12 cellular contexts compared by ENCODE assay signal in the genomic region with DNA sequence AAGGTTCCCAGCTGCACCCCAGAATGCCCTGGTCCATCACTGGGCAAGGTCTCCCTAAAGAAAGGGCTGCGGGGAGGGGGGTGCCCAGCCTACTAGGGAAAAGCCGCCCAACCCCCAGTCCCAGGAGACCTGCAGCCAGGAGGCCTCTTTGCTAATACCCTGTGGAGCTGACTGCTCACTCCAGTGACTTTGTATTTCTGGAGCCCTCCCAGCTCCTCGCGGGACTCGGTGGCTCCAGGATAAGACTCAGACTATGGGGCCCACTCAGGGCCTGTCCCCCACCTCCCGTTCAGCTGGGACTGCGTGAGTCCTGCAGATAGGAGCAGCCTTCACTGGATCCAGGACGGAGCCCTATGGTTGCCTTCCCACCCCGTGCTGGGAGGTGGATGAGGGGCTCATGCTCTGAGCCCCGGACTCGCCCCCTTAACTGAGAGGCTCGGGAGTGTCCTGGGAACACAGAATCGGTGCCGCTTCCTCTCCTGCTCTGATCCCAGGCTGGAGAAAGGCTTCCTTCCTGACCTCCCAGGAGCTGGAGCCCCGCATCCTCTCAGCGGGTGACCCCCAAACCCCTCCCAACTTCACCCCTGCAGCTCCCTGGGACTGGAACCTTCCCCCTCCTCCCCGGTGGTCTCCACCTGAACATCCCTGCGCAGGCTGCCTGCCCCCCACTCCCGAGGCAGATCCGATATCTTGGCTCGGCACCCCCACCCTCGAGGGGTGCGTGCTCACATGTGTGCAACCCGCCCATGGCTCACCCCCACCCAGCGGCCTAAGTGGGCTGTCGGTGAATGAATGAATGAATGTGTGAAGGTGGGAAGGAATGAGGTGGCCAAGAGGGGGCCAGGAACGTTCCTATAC. TPM values are rescaled to one million over a fixed set of nuclear protein-coding genes. Genes with fewer than 3 reads are reported as not detected.
A peak's percentile ranks its signal among the peaks of the same experiment; 100 is the strongest.
DNase-seq lines count a peak whose midpoint lies in the region; ATAC-seq and TF ChIP-seq lines count a peak whose summit lies in the region.
"Had no signal": no experiment of that assay in that cellular context is flagged by ENCODE, and none has a peak within 500 bp of the region (broad histone marks: within the 10 kb centered on the region; RNA-seq: fewer than 3 reads in every experiment).

No MANE protein-coding gene starts in this region.

- no peak overlapping the region for H2AFZ ChIP-seq in OCI-LY1 (ENCODE audit: low read length)

- H3K9ac ChIP-seq in OCI-LY1 (ENCODE audit: low read length) (no peak overlapping the region), endodermal cell (ENCODE audit: extremely low read depth, low read length, poor library complexity, severe bottlenecking) (no peak overlapping the region)

- no peak for TF ChIP-seq CTCF in A673 (conservative IDR thresholded peaks at IDR 0.05; ENCODE audit: low read depth, low read length)
- TF ChIP-seq CTCF in OCI-LY1 (IDR thresholded peaks at IDR 0.05; ENCODE audit: low read length), result no peak
- TF ChIP-seq CTCF in endodermal cell (conservative IDR thresholded peaks at IDR 0.05), result no peak

- H3K27ac ChIP-seq in A673 (ENCODE audit: low read depth, low read length, poor library complexity, severe bottlenecking), result peak overlapping the region; percentile 62
- peak overlapping the region; percentile 79 for H3K27ac ChIP-seq in OCI-LY1 (ENCODE audit: low read depth, low read length, poor library complexity, severe bottlenecking)
- H3K27ac ChIP-seq in endodermal cell (ENCODE audit: low read depth, low read length), result no peak overlapping the region

- H3K9me3 ChIP-seq in A673 (ENCODE audit: low read depth, low read length, poor library complexity, severe bottlenecking) (no peaks in the 10 kb centered on the region), OCI-LY1 (ENCODE audit: low read length) (no peaks in the 10 kb centered on the region), endodermal cell (ENCODE audit: control insufficient read depth, low read length) (no peaks in the 10 kb centered on the region)

- peaks cover 46% of the 10 kb centered on the region for H3K36me3 ChIP-seq in A673 (ENCODE audit: insufficient read depth, low read length, poor library complexity, severe bottlenecking)
- H3K36me3 ChIP-seq in OCI-LY1 (ENCODE audit: insufficient read depth, low read length), result peaks cover 54% of the 10 kb centered on the region
- H3K36me3 ChIP-seq in endodermal cell (ENCODE audit: control insufficient read depth, insufficient read depth, low read length), result peaks cover 51% of the 10 kb centered on the region

- ATAC-seq in HG02981 (IDR thresholded peaks at IDR 0.05; ENCODE audit: unreplicated experiment), result no peak
- ATAC-seq: stimulated activated memory B cell treated with anti-CD40 and anti-IgM and Interleukin-4, amounts not matched to agents 10 μg/mL and 1 μg/mL and 100 μg/mL, for 72 hours had no signal

- no peaks in the 10 kb centered on the region; the same call in 1 of the 2 replicates for H3F3A ChIP-seq in OCI-LY1 (ENCODE audit: insufficient read depth, low read length)

- H3K27me3 ChIP-seq in A673 (replicated peaks; ENCODE audit: insufficient read depth, low read depth, low read length, poor library complexity) (no peaks in the 10 kb centered on the region), OCI-LY1 (ENCODE audit: insufficient read depth, low read length) (no peaks in the 10 kb centered on the region; the same call in 1 of the 2 replicates), endodermal cell (ENCODE audit: control insufficient read depth, insufficient read depth, low read length, poor library complexity, severe bottlenecking) (no peaks in the 10 kb centered on the region)

- H3K27me3 Mint-ChIP-seq in endodermal cell (ENCODE audit: insufficient read depth), result no peaks in the 10 kb centered on the region

- peaks cover 31% of the 10 kb centered on the region for H3K4me1 Mint-ChIP-seq in endodermal cell

- H3K4me2 ChIP-seq in OCI-LY1 (ENCODE audit: low read length), result 0 out of 2 replicates have a peak overlapping the region, but pooled peaks have one; percentile 20

- H3K4me3 Mint-ChIP-seq in endodermal cell, result no peak overlapping the region
- H3K4me3 Mint-ChIP-seq: stimulated activated memory B cell treated with anti-CD40 and anti-IgM and Interleukin-4, amounts not matched to agents 10 μg/mL and 1 μg/mL and 100 μg/mL, for 72 hours had no signal

- H4K20me1 ChIP-seq in OCI-LY1 (ENCODE audit: insufficient read depth, low read length), result no peaks in the 10 kb centered on the region

- DNase-seq in A673 (ENCODE audit: low spot score) (peak; percentile 63), endodermal cell (no peak), NCI-H1105 (lab: John Stamatoyannopoulos, UW) (no peak), GOT3 (lab: John Stamatoyannopoulos, UW) (no peak), HCEC 1CT (no peak)
- DNase-seq: activated CD4-positive, alpha-beta T cell treated with anti-CD3 and anti-CD28 coated beads, Interleukin-2, amount 50 U/mL, for 4 hours; aorta; NCI-H446 treated with DMSO at 0.1 percent for 48 hours had no signal

- H3K4me3 ChIP-seq in A673 (ENCODE audit: low read depth, low read length, poor library complexity, severe bottlenecking) (no peak overlapping the region), OCI-LY1 (ENCODE audit: low read depth, low read length, poor library complexity, severe bottlenecking) (no peak overlapping the region), endodermal cell (ENCODE audit: low read length) (no peak overlapping the region)

- intact Hi-C loops in A673 (cut with micrococcal nuclease; ENCODE audit: unreplicated experiment), result no loop called here

- POLR2A ChIA-PET in A673 (lab: Charles Lee; ENCODE audit: low non-redundant PET), result no interaction called here

- H3K36me3 Mint-ChIP-seq in endodermal cell (ENCODE audit: low read depth), result peaks cover 25% of the 10 kb centered on the region

- WGBS in endodermal cell (ENCODE audit: insufficient coverage in 1 of 2, insufficient read length in 1 of 2), 2 experiments, result 91 to 96% methylated on average over 11 to 27 of the region's 27 CpGs

- no peaks in the 10 kb centered on the region for H3K9me3 Mint-ChIP-seq in endodermal cell
- H3K9me3 Mint-ChIP-seq: stimulated activated memory B cell treated with anti-CD40 and anti-IgM and Interleukin-4, amounts not matched to agents 10 μg/mL and 1 μg/mL and 100 μg/mL, for 72 hours had no signal

- no peaks in the 10 kb centered on the region for H3K79me2 ChIP-seq in OCI-LY1 (ENCODE audit: insufficient read depth, low read length)

- BruUV-seq in A673 (replicated peaks; lab: Mats Ljungman, UMichigan), result no TSS peak

- peak overlapping the region; percentile 53 for H3K27ac Mint-ChIP-seq in endodermal cell
- H3K27ac Mint-ChIP-seq: stimulated activated memory B cell treated with anti-CD40 and anti-IgM and Interleukin-4, amounts not matched to agents 10 μg/mL and 1 μg/mL and 100 μg/mL, for 72 hours had no signal

- peak; percentile 24 for TF ChIP-seq POLR2A in GM15510 (IDR thresholded peaks at IDR 0.05; ENCODE audit: borderline replicate concordance, extremely low read depth, insufficient read length)

- CTCF ChIA-PET in A673 (lab: Charles Lee), result no interaction called here

- no peaks in the 10 kb centered on the region for H3K9me2 ChIP-seq in OCI-LY1 (ENCODE audit: low read depth, low read length)

- H3K4me1 ChIP-seq in A673 (ENCODE audit: insufficient read depth, low read length, poor library complexity, severe bottlenecking) (peaks cover 40% of the 10 kb centered on the region), OCI-LY1 (ENCODE audit: insufficient read depth, low read length, severe bottlenecking) (peaks cover 50% of the 10 kb centered on the region), endodermal cell (ENCODE audit: control insufficient read depth, insufficient read depth, low read length) (peaks cover 9% of the 10 kb centered on the region)

RNA-seq across cellular contexts. Expression of a gene that starts 40.0 kb away (rescaled TPM):
- total RNA-seq in A673 (2021) (324 and 371 TPM in 2 replicates), endodermal cell (100 to 1,000 TPM; 374 to 588 TPM)
- polyA plus RNA-seq in endodermal cell (2013, experiment 1 of 2), result 144 TPM
- 134 TPM for polyA plus RNA-seq in endodermal cell (2013, experiment 2 of 2)
